In the genomic region with DNA sequence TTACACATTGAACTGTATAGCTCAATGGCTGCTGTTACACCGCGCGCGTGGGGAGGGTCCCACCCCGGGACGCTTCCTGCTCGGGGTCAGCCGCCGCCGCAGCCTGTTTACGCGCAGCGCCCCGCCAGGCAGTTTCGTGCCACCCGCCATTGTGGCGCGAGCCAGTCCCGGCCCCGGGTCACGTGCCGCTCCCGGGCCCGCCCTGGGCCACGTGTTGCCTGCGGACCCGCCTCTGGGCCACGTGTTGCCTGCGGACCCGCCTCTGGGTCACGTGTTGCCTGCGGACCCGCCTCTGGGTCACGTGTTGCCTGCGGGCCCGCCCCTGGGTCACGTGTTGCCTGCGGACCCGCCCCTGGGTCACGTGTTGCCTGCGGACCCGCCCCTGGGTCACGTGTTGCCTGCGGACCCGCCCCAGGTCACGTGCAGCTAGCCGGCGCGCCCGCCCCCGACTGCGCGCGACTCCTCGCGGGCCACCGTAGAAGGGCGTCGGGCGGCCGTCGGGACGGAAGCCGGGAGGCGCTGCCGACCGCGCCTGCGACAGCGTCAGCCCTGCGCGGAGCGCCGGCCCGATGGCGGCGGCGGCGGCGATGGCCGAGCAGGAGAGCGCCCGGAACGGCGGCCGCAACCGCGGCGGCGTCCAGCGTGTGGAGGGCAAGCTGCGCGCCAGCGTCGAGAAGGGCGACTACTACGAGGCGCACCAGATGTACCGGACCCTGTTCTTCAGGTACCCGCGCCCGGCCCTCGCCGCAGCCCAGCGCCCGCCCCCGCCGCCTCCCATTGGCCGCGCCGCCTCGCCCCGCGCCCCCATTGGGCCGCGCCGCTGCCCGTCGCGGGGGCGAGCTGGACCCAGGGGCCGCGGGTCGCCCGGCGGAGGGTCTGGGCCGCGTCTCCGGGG, we compare ENCODE assay signal across 8 cellular contexts. TPM values are rescaled to one million over a fixed set of nuclear protein-coding genes. Genes with fewer than 3 reads are reported as not detected.
DNase-seq lines count a peak whose midpoint lies in the region; ATAC-seq lines count a peak whose summit lies in the region.

A gene with protein sequence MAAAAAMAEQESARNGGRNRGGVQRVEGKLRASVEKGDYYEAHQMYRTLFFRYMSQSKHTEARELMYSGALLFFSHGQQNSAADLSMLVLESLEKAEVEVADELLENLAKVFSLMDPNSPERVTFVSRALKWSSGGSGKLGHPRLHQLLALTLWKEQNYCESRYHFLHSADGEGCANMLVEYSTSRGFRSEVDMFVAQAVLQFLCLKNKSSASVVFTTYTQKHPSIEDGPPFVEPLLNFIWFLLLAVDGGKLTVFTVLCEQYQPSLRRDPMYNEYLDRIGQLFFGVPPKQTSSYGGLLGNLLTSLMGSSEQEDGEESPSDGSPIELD (plus strand): TSS at position 478 of the 895 bp plus-strand sequence. CDS start 92 bp downstream, at position 570.

- intact Hi-C loops in CD4-positive, alpha-beta memory T cell (cut with micrococcal nuclease), result loop anchor here (1.0 to 5.0 kb wide), 6 partner anchors 47 to 272 kb away; a partner anchor contains a TSS

- ATAC-seq in GM19438 (IDR thresholded peaks at IDR 0.05; ENCODE audit: low read depth, unreplicated experiment), result peak; percentile 73
- peak; percentile 80 for ATAC-seq in effector memory CD8-positive, alpha-beta T cell (replicated peaks)

- no peak within 1 kb of the TSS for H2BK5ac ChIP-seq in mesenchymal stem cell (ENCODE audit: low read depth, low read length, poor library complexity, severe bottlenecking)

- H3K9me3 ChIP-seq in CD4-positive, alpha-beta memory T cell (ENCODE audit: control insufficient read depth in 1 of 2, low read length in 2 of 2), result no peaks in the 10 kb centered on the region
- no peaks in the 10 kb centered on the region for H3K9me3 ChIP-seq in mesenchymal stem cell (ENCODE audit: control insufficient read depth, low read length)

- peak within 1 kb of the TSS; percentile 94 to 97 for H3K18ac ChIP-seq in mesenchymal stem cell (ENCODE audit: low read depth in 1 of 2, low read length in 2 of 2)

- WGBS in mesenchymal stem cell, result 3% methylated on average over 93 of the region's 129 CpGs

- H3K4ac ChIP-seq in mesenchymal stem cell (ENCODE audit: low read depth in 1 of 2, low read length in 2 of 2), result peak within 1 kb of the TSS; percentile 84 to 98

- H3K36me3 ChIP-seq in CD4-positive, alpha-beta memory T cell (ENCODE audit: insufficient read depth, low read length), result peaks cover 9% of the 10 kb centered on the region
- peaks cover 25 to 42% of the 10 kb centered on the region in 2 experiments for H3K36me3 ChIP-seq in mesenchymal stem cell (ENCODE audit: control insufficient read depth in 1 of 2, insufficient read depth in 2 of 2, low read depth in 1 of 2, low read length in 2 of 2)

- H3K27ac Mint-ChIP-seq in CD4-positive, alpha-beta memory T cell, result peak within 1 kb of the TSS; percentile 83 to 96 (median 94)
- peak within 1 kb of the TSS; percentile 93 to 95 for H3K27ac Mint-ChIP-seq in effector memory CD8-positive, alpha-beta T cell

- no peaks in the 10 kb centered on the region for H3K9me3 Mint-ChIP-seq in CD4-positive, alpha-beta memory T cell
- H3K9me3 Mint-ChIP-seq in effector memory CD8-positive, alpha-beta T cell, result no peaks in the 10 kb centered on the region

- H4K91ac ChIP-seq in mesenchymal stem cell (ENCODE audit: low read length), result peak within 1 kb of the TSS; percentile 94

- peak within 1 kb of the TSS; percentile 99 for H4K8ac ChIP-seq in mesenchymal stem cell (ENCODE audit: low read length)

- peak within 1 kb of the TSS; percentile 87 to 96 (median 91) for H3K4me3 Mint-ChIP-seq in CD4-positive, alpha-beta memory T cell
- peak within 1 kb of the TSS; percentile 96 to 99 for H3K4me3 Mint-ChIP-seq in effector memory CD8-positive, alpha-beta T cell

- no peaks in the 10 kb centered on the region for H3K27me3 ChIP-seq in CD4-positive, alpha-beta memory T cell (ENCODE audit: insufficient read depth, low read length)
- H3K27me3 ChIP-seq in mesenchymal stem cell (ENCODE audit: control insufficient read depth in 1 of 2, insufficient read depth in 1 of 2, low read length in 2 of 2), result no peaks in the 10 kb centered on the region

- H2AK5ac ChIP-seq in mesenchymal stem cell (ENCODE audit: low read length, severe bottlenecking), result peak within 1 kb of the TSS; percentile 79

- peaks cover 48% of the 10 kb centered on the region for H3K4me1 ChIP-seq in CD4-positive, alpha-beta memory T cell (ENCODE audit: insufficient read depth, low read length)
- H3K4me1 ChIP-seq in mesenchymal stem cell (ENCODE audit: control insufficient read depth, insufficient read depth, low read depth, low read length), result peaks cover 18% of the 10 kb centered on the region

- H3K4me1 Mint-ChIP-seq in CD4-positive, alpha-beta memory T cell, result peaks cover 18 to 42% (median 31%) of the 10 kb centered on the region in 4 donors
- H3K4me1 Mint-ChIP-seq in effector memory CD8-positive, alpha-beta T cell (ENCODE audit: low read depth in 2 of 2), result peaks cover 20 to 26% of the 10 kb centered on the region in 2 donors

- H3K14ac ChIP-seq in mesenchymal stem cell (ENCODE audit: low read length in 2 of 2), result peak within 1 kb of the TSS in 1 of 2 experiments; percentile 82

- H3K79me1 ChIP-seq in mesenchymal stem cell (replicated peaks; ENCODE audit: low read length, poor library complexity, severe bottlenecking), result peaks cover 11% of the 10 kb centered on the region

- H2BK15ac ChIP-seq in mesenchymal stem cell (ENCODE audit: low read depth, poor library complexity, severe bottlenecking), result peak within 1 kb of the TSS; percentile 87

- peak within 1 kb of the TSS; percentile 83 for H3K4me2 ChIP-seq in mesenchymal stem cell (ENCODE audit: low read length, poor library complexity, severe bottlenecking)

- peak within 1 kb of the TSS; percentile 90 for H3K9ac ChIP-seq in mesenchymal stem cell (ENCODE audit: low read length)

- H3K36me3 Mint-ChIP-seq in CD4-positive, alpha-beta memory T cell, result peaks cover 5 to 32% of the 10 kb centered on the region in 2 donors
- peaks cover 24% of the 10 kb centered on the region for H3K36me3 Mint-ChIP-seq in effector memory CD8-positive, alpha-beta T cell (ENCODE audit: insufficient read depth)

- peak within 1 kb of the TSS; percentile 77 for H2AFZ ChIP-seq in mesenchymal stem cell (ENCODE audit: low read depth, low read length)

- H2BK12ac ChIP-seq in mesenchymal stem cell (ENCODE audit: low read length in 2 of 2), result peak within 1 kb of the TSS; percentile 76 to 85

- peak within 1 kb of the TSS; percentile 11 to 68 for H3K4me3 ChIP-seq in CD4-positive, alpha-beta memory T cell (ENCODE audit: low read length in 2 of 2)
- peak within 1 kb of the TSS; percentile 90 to 95 for H3K4me3 ChIP-seq in mesenchymal stem cell (ENCODE audit: insufficient read depth in 1 of 2, low read depth in 1 of 2, low read length in 2 of 2)

- H3K23ac ChIP-seq in mesenchymal stem cell (ENCODE audit: low read length in 2 of 2), result peak within 1 kb of the TSS in 1 of 2 experiments; percentile 53

- peak within 1 kb of the TSS; percentile 84 for H3K27ac ChIP-seq in CD4-positive, alpha-beta memory T cell (ENCODE audit: low read depth, low read length)
- peak within 1 kb of the TSS; percentile 60 for H3K27ac ChIP-seq in mesenchymal stem cell (ENCODE audit: low read length, poor library complexity, severe bottlenecking)

- DNase-seq in CD4-positive, alpha-beta memory T cell, result peak; percentile 96 to 100 (median 99)
- peak; percentile 93 for DNase-seq in HK-2 (ENCODE audit: unreplicated experiment)
- DNase-seq in NK-92 treated with Interleukin-12 subunit alpha and Interleukin-12 subunit beta, amount 100 ng/mL, for 24 hours (lab: John Stamatoyannopoulos, UW), result peak; percentile 95
- peak; percentile 96 to 98 (median 97) for DNase-seq in effector memory CD8-positive, alpha-beta T cell
- DNase-seq in mesenchymal stem cell, result peak; percentile 93
- DNase-seq in stimulated activated CD8-positive, alpha-beta memory T cell treated with anti-CD3 and anti-CD28 coated beads, Interleukin-12 subunit alpha, Interleukin-12 subunit beta, amount 100 ng/mL, for 4 hours (ENCODE audit: low read depth), result peak; percentile 96

- CTCF ChIA-PET in CD4-positive, alpha-beta memory T cell (lab: Charles Lee; ENCODE audit: partially characterized antibody), result interaction anchor here (1.0 to 1.9 kb wide), 5 partner anchors 36 to 239 kb away, joined by 3 to 5 read pairs (median 3); no protein-coding TSS in a partner anchor
- CTCF ChIA-PET in activated CD8-positive, alpha-beta memory T cell treated with anti-CD3 and anti-CD28 coated beads for 36 hours (lab: Charles Lee), result interaction anchor here (0.7 to 1.9 kb wide), 3 partner anchors 90 to 555 kb away, joined by 3 to 6 read pairs (median 5); no protein-coding TSS in a partner anchor

- POLR2A ChIA-PET in CD4-positive, alpha-beta memory T cell (lab: Charles Lee; ENCODE audit: partially characterized antibody), result interaction anchor here (0.6 to 3.2 kb wide), 14 partner anchors 11 to 554 kb away, joined by 3 to 18 read pairs (median 4); a partner anchor contains a TSS
- POLR2A ChIA-PET in activated CD8-positive, alpha-beta memory T cell treated with anti-CD3 and anti-CD28 coated beads for 36 hours (lab: Charles Lee), result interaction anchor here (0.5 to 1.0 kb wide), 2 partner anchors 99 to 297 kb away, joined by 3 read pairs; a partner anchor contains a TSS

- H3K27me3 Mint-ChIP-seq in CD4-positive, alpha-beta memory T cell, result no peaks in the 10 kb centered on the region
- H3K27me3 Mint-ChIP-seq in effector memory CD8-positive, alpha-beta T cell, result no peaks in the 10 kb centered on the region

- H2BK120ac ChIP-seq in mesenchymal stem cell (ENCODE audit: low read depth, low read length), result peak within 1 kb of the TSS; percentile 82

RNA-seq across cellular contexts. Expression of the gene that starts here (rescaled TPM):
- total RNA-seq in CD4-positive, alpha-beta memory T cell, result 10 to 100 TPM; 47.4 to 51.6 TPM
- polyA plus RNA-seq in CD4-positive, alpha-beta memory T cell, result 10 to 100 TPM; 22.0 to 28.7 TPM
- 10 to 100 TPM; 39.1 to 42.5 TPM for total RNA-seq in activated CD8-positive, alpha-beta memory T cell treated with anti-CD3 and anti-CD28 coated beads for 36 hours
- 23.7 TPM for polyA plus RNA-seq in mesenchymal stem cell (2013, experiment 1 of 2)
- 23.3 TPM for polyA plus RNA-seq in mesenchymal stem cell (2013, experiment 2 of 2)

Comparison
In these comparisons a context has a peak if more than half of its experiments do, and no peak if none do; other contexts are left out.
1. Peak in every context shown above with its lines: DNase-seq, ATAC-seq, H3K4me3 ChIP-seq and H3K27ac ChIP-seq.